Comparison of ENCODE assay signal across 8 cellular contexts in the genomic region with DNA sequence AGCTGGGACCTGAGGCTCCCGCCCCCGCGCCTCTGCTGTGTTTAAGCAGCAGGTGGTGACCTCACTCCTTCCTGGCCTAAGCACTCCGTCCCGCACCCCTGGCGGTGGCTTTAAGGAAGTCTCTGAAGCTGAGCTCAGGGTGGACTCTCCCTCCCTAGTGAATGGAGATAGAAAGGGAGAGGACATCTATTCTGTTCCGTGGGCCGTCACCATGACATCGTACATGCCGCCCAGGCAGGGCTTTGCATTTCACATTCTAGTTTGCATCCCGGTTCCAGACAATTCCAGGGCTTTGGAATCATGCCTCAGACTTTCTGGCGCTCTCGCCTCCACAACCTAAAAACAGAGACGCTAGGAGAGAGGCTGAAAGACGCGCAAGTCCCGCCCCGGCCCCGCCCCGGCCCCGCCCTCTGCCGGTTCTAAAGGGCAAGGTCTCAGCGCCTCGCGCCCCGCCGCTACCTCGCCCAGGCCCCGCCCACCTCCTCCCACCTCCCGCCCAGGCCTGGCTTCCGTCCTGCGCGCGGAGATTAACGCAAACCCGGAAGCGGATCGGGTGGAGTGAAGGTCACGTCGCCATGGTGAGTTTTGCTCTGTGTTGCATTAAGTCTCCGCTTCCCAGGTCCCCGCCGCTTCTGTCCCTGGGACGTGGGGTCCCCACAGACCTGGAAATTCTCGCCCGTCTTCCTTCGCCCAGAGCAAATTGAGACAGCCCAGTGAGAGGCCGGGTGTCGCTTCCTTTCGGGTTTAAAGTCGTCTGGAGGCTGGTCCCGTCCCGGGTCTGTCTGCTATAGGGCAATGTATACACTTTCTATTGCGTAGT. TPM values are rescaled to one million over a fixed set of nuclear protein-coding genes. Genes with fewer than 3 reads are reported as not detected.
DNase-seq lines count a peak whose midpoint lies in the region; ATAC-seq and TF ChIP-seq lines count a peak whose summit lies in the region.

A gene (plus strand): TSS at position 535 of the 820 bp plus-strand sequence. CDS start 15,617 bp downstream, outside the sequence.

- H3K4me3 ChIP-seq in fibroblast of the aortic adventitia (ENCODE audit: low read depth, low read length), result peak within 1 kb of the TSS; percentile 83

- peak within 1 kb of the TSS; percentile 86 for H3K27ac ChIP-seq in RWPE1

- peak within 1 kb of the TSS; percentile 98 for H3K4me3 Mint-ChIP-seq in nephron progenitor cell
- H3K4me3 Mint-ChIP-seq in stimulated activated naive CD8-positive, alpha-beta T cell treated with anti-CD3 and anti-CD28 coated beads, Interleukin-15, Interleukin-2, amounts not matched to agents 100 ng/mL and 50 ng/mL, for 24 hours, result peak within 1 kb of the TSS; percentile 95

- TF ChIP-seq CTCF in RWPE1 (conservative IDR thresholded peaks at IDR 0.05; ENCODE audit: low read depth) (peak; percentile 37), fibroblast of the aortic adventitia (IDR thresholded peaks at IDR 0.05; ENCODE audit: insufficient read depth, low read length) (peak; percentile 76), nephron progenitor cell (IDR thresholded peaks at IDR 0.05) (peak; percentile 60)

- peaks cover 8% of the 10 kb centered on the region for H3K36me3 Mint-ChIP-seq in nephron progenitor cell (ENCODE audit: low read depth)
- peaks cover 23% of the 10 kb centered on the region for H3K36me3 Mint-ChIP-seq in stimulated activated naive CD8-positive, alpha-beta T cell treated with anti-CD3 and anti-CD28 coated beads, Interleukin-15, Interleukin-2, amounts not matched to agents 100 ng/mL and 50 ng/mL, for 24 hours (ENCODE audit: low read depth)

- CTCF ChIA-PET in RWPE1 (lab: Yijun Ruan, JAX), result interaction anchor here (0.6 kb wide), 1 partner anchor 87 kb away, joined by 3 read pairs; no protein-coding TSS in a partner anchor

- H3K9me3 Mint-ChIP-seq in nephron progenitor cell, result peaks cover 30% of the 10 kb centered on the region
- H3K9me3 Mint-ChIP-seq in stimulated activated naive CD8-positive, alpha-beta T cell treated with anti-CD3 and anti-CD28 coated beads, Interleukin-15, Interleukin-2, amounts not matched to agents 100 ng/mL and 50 ng/mL, for 24 hours, result peaks cover 1% of the 10 kb centered on the region

- DNase-seq in EH (ENCODE audit: low read depth) (peak; percentile 89), Kasumi-1 (lab: John Stamatoyannopoulos, UW) (peak; percentile 70 to 72), RWPE1 (ENCODE audit: low spot score) (peak; percentile 79), fibroblast of the aortic adventitia (ENCODE audit: low read depth) (peak; percentile 84), nephron progenitor cell (peak; percentile 98)
- peak; percentile 96 for DNase-seq in activated effector memory CD4-positive, alpha-beta T cell treated with Interleukin-2 at 50 U/mL for 16 hours

- H3K4me1 Mint-ChIP-seq in nephron progenitor cell, result peaks cover 18% of the 10 kb centered on the region
- H3K4me1 Mint-ChIP-seq in stimulated activated naive CD8-positive, alpha-beta T cell treated with anti-CD3 and anti-CD28 coated beads, Interleukin-15, Interleukin-2, amounts not matched to agents 100 ng/mL and 50 ng/mL, for 24 hours (ENCODE audit: low read depth), result peaks cover 22% of the 10 kb centered on the region

- H3K27ac Mint-ChIP-seq in nephron progenitor cell, result peak within 1 kb of the TSS; percentile 99
- peak within 1 kb of the TSS; percentile 95 for H3K27ac Mint-ChIP-seq in stimulated activated naive CD8-positive, alpha-beta T cell treated with anti-CD3 and anti-CD28 coated beads, Interleukin-15, Interleukin-2, amounts not matched to agents 100 ng/mL and 50 ng/mL, for 24 hours

- peak; percentile 83 for ATAC-seq in GM21825 (IDR thresholded peaks at IDR 0.05; ENCODE audit: unreplicated experiment)

- POLR2A ChIA-PET in RWPE1 (lab: Yijun Ruan, JAX; ENCODE audit: low non-redundant PET), result no interaction called here

- H3K27me3 Mint-ChIP-seq in nephron progenitor cell (ENCODE audit: low read depth, poor library complexity), result peaks cover 2% of the 10 kb centered on the region
- no peaks in the 10 kb centered on the region for H3K27me3 Mint-ChIP-seq in stimulated activated naive CD8-positive, alpha-beta T cell treated with anti-CD3 and anti-CD28 coated beads, Interleukin-15, Interleukin-2, amounts not matched to agents 100 ng/mL and 50 ng/mL, for 24 hours

RNA-seq across cellular contexts. Expression of the gene that starts here (rescaled TPM):
- 13.4 and 23.6 TPM in 2 replicates for total RNA-seq in fibroblast of the aortic adventitia (ENCODE audit: low replicate concordance)

Comparison
In these comparisons a context has a peak if more than half of its experiments do, and no peak if none do; other contexts are left out.
1. Peak in every context shown above with its lines: DNase-seq, ATAC-seq, H3K4me3 ChIP-seq and H3K27ac ChIP-seq.